ENCODE assay signal across 8 cellular contexts in the genomic region with DNA sequence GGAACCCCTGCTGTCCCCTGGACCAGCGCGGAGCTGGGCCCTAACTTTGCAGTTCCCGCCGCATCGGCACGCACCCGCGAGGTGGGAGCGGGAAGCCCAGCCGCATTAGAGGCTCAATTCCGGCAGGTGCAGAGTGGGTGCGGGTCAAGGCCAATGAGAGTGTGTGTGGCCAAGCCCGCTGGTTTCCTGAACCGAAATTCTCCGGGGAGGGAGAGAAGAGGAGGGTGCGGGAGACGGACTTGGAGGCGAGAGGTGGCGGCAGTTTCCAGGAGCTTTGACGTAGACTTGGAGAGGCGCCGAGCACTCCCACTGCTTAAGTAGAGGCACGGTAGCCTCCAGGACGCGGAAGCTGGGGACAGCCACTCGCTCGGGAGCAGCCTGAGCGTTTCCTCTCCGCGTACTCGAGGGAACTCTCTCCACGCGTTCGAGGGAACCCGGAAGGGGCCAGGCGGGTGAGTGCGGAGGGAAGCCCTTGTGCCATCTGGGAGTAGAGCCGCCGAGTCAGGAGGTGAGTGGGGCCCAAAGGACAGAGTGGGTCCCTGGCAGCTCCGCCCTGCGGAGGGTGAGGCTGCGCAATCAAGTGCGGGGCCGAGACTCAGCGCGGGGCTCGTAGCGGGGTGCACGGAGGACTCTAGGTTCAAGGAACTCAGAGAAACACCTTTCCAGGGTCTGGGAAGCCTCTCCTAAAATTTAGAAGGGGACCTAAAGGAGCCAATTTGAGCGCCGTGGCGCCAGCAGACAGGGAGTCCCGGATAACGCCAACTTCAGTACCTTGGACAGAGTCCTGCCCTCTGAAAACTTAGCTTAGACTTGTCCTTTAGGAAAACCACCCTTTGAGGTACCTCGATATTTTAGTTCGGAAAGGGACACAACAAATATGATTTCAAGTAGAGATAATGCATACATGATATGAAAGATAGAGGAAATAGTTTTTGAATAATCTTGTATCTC. TPM values are rescaled to one million over a fixed set of nuclear protein-coding genes. Genes with fewer than 3 reads are reported as not detected.
A peak's percentile ranks its signal among the peaks of the same experiment; 100 is the strongest.
DNase-seq lines count a peak whose midpoint lies in the region; ATAC-seq and TF ChIP-seq lines count a peak whose summit lies in the region.

A gene (plus strand): TSS at position 413 of the 951 bp plus-strand sequence. CDS start 1,750 bp downstream, outside the sequence.

- H2AFZ ChIP-seq in DND-41 (ENCODE audit: low read depth, low read length): no peak within 1 kb of the TSS

- H3K27ac ChIP-seq in DND-41 (ENCODE audit: low read length): no peak within 1 kb of the TSS
- no peak within 1 kb of the TSS for H3K27ac ChIP-seq in prostate gland
- H3K27ac ChIP-seq in spleen: no peak within 1 kb of the TSS
- H3K27ac ChIP-seq in effector memory CD4-positive, alpha-beta T cell (ENCODE audit: insufficient read depth, low read length, poor library complexity, severe bottlenecking): no peak within 1 kb of the TSS

- no peaks in the 10 kb centered on the region for H3K79me2 ChIP-seq in DND-41 (ENCODE audit: insufficient read depth, low read length)

- TF ChIP-seq POLR2A in prostate gland (IDR thresholded peaks at IDR 0.05) (no peak), spleen (IDR thresholded peaks at IDR 0.05) (no peak)

- no peak for TF ChIP-seq CTCF in DND-41 (IDR thresholded peaks at IDR 0.05; ENCODE audit: borderline replicate concordance, extremely low read depth, low read length, poor library complexity, severe bottlenecking)
- no peak for TF ChIP-seq CTCF in astrocyte of the cerebellum (IDR thresholded peaks at IDR 0.05; ENCODE audit: low read depth, low read length, missing control alignments)
- no peak for TF ChIP-seq CTCF in prostate gland (IDR thresholded peaks at IDR 0.05)
- TF ChIP-seq CTCF in spleen (IDR thresholded peaks at IDR 0.05 in 8 of 11, conservative IDR thresholded peaks at IDR 0.05 in 3 of 11): no peak

- 5% methylated on average over 56 of the region's 56 CpGs for WGBS in prostate gland
- 9 to 19% (median 13%) methylated on average over 29 to 56 of the region's 56 CpGs for WGBS in spleen, 5 donors

- DNase-seq in DND-41 (peak; percentile 36), HuH-7.5 (ENCODE audit: low spot score) (peak; percentile 16), astrocyte of the cerebellum (ENCODE audit: low read depth) (peak; percentile 68), iPS-NIHi11 (ENCODE audit: low spot score) (peak; percentile 87), prostate gland (ENCODE audit: low spot score) (no peak), spleen (no peak)
- DNase-seq in effector memory CD4-positive, alpha-beta T cell: no peak

- no peak within 1 kb of the TSS for H3K4me2 ChIP-seq in DND-41 (ENCODE audit: insufficient read depth, low read length)

- no peak within 1 kb of the TSS for H3K9ac ChIP-seq in DND-41 (ENCODE audit: low read depth, low read length)

- H3K27me3 ChIP-seq in DND-41 (ENCODE audit: insufficient read depth, low read length, poor library complexity) (no peaks in the 10 kb centered on the region), prostate gland (replicated peaks; ENCODE audit: insufficient read depth) (peaks cover 17% of the 10 kb centered on the region), spleen (replicated peaks in 1 of 7) (peaks cover 0 to 61% (median 23%) of the 10 kb centered on the region in 7 donors)
- peaks cover 11% of the 10 kb centered on the region for H3K27me3 ChIP-seq in effector memory CD4-positive, alpha-beta T cell (replicated peaks; ENCODE audit: control insufficient read depth, insufficient read depth, low read length, poor library complexity, severe bottlenecking)

- H4K20me1 ChIP-seq in DND-41 (ENCODE audit: insufficient read depth, low read length): no peaks in the 10 kb centered on the region

- in situ Hi-C loops in astrocyte of the cerebellum (cut with HindIII; ENCODE audit: low sequenced_read_pairs): no loop called here

- H3K9me3 ChIP-seq in DND-41 (ENCODE audit: insufficient read depth, low read length, severe bottlenecking) (no peaks in the 10 kb centered on the region), prostate gland (no peaks in the 10 kb centered on the region), spleen (peaks cover 0 to 7% (median 0%) of the 10 kb centered on the region in 8 donors)
- H3K9me3 ChIP-seq in effector memory CD4-positive, alpha-beta T cell (ENCODE audit: control insufficient read depth, low read length): no peaks in the 10 kb centered on the region

- H3K36me3 ChIP-seq in DND-41 (ENCODE audit: insufficient read depth, low read length) (no peaks in the 10 kb centered on the region), prostate gland (no peaks in the 10 kb centered on the region), spleen (no peaks in the 10 kb centered on the region)
- no peaks in the 10 kb centered on the region for H3K36me3 ChIP-seq in effector memory CD4-positive, alpha-beta T cell (ENCODE audit: control insufficient read depth, insufficient read depth, low read length)

- H3K4me1 ChIP-seq in DND-41 (ENCODE audit: insufficient read depth, low read length): no peaks in the 10 kb centered on the region
- no peaks in the 10 kb centered on the region for H3K4me1 ChIP-seq in prostate gland (replicated peaks)
- H3K4me1 ChIP-seq in spleen: no peaks in the 10 kb centered on the region
- H3K4me1 ChIP-seq in effector memory CD4-positive, alpha-beta T cell (ENCODE audit: control insufficient read depth, insufficient read depth, low read length, poor library complexity, severe bottlenecking): no peaks in the 10 kb centered on the region

- no peak within 1 kb of the TSS for H3K4me3 ChIP-seq in DND-41 (ENCODE audit: low read depth in 1 of 2, low read length in 2 of 2)
- no peak within 1 kb of the TSS for H3K4me3 ChIP-seq in astrocyte of the cerebellum (ENCODE audit: low read depth, low read length)
- no peak within 1 kb of the TSS for H3K4me3 ChIP-seq in prostate gland
- H3K4me3 ChIP-seq in spleen: peak within 1 kb of the TSS in 1 of 8 donors; percentile 7
- no peak within 1 kb of the TSS for H3K4me3 ChIP-seq in effector memory CD4-positive, alpha-beta T cell (ENCODE audit: insufficient read depth, low read depth, low read length, poor library complexity, severe bottlenecking)

- intact Hi-C loops in prostate gland (cut with DNase I) (no loop called here), spleen (cut with DNase I; ENCODE audit: low total_unique reads) (no loop called here)

- ATAC-seq in DND-41 (ENCODE audit: insufficient read depth, low read depth): peak; percentile 58; the same call in 1 of the 3 replicates
- no peak for ATAC-seq in HG03097 (IDR thresholded peaks at IDR 0.05; ENCODE audit: low FRiP score, unreplicated experiment)

RNA-seq across cellular contexts. Expression of the gene that starts here (rescaled TPM):
- not detected for total RNA-seq in prostate gland
- total RNA-seq in spleen: not detected
- polyA plus RNA-seq in spleen: not detected

Comparison
In these comparisons a context has a peak if more than half of its experiments do, and no peak if none do; other contexts are left out.
1. DNase-seq: peak in DND-41 (single experiment), HuH-7.5 (single experiment), astrocyte of the cerebellum (single experiment) and iPS-NIHi11 (single experiment); none in prostate gland (single experiment), spleen (single experiment) and effector memory CD4-positive, alpha-beta T cell (0 of 3).